In the genomic region with DNA sequence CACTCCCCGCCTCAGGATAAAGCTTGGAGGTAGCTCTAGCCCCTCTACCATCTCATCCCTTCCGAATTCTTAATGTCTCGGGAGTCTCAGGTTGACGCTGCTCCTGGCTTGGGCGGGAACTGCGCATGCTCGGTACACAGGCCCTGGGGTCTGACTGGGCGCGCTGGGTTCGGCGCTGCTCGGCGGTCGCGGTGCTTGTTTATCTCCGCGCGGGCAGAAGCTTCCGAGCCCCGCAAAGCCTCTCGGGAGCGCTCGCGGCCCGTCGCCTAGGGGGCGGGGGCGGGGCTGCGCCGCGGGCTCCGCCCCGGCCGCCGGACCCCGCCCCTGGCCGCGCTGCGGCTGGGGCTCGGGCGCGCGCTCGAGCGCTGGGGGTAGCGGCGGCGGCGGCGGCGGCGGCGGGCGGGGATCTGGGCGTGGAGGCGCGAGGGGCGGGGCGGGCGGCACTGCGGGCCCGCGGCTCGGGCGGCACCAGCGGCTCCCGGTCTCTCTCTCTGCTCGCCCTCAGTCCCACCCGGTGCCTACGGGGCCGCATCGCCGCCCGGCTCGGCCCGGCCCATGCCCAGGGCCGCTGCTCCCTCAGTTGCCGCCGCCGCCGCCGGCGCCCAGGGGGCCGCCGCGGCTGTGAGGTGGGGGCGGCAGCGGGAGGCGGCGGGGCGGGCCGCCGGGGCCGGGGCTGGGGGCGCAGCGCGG, we compare ENCODE assay signal across 8 cellular contexts. TPM values are rescaled to one million over a fixed set of nuclear protein-coding genes. Genes with fewer than 3 reads are reported as not detected.
DNase-seq lines count a peak whose midpoint lies in the region; ATAC-seq and TF ChIP-seq lines count a peak whose summit lies in the region.

A gene (plus strand): TSS at position 443 of the 690 bp plus-strand sequence. CDS start 302 bp downstream, outside the sequence.

- under 1% methylated on average over 97 of the region's 97 CpGs for WGBS in right cardiac atrium

- H3K36me3 ChIP-seq in uterus: no peaks in the 10 kb centered on the region

- peak within 1 kb of the TSS; percentile 99 for H3K4me3 ChIP-seq in right cardiac atrium (ENCODE audit: low read length)
- H3K4me3 ChIP-seq in uterus: peak within 1 kb of the TSS; percentile 99 to 100

- peaks cover 2% of the 10 kb centered on the region for H3K4me1 ChIP-seq in right cardiac atrium (ENCODE audit: control insufficient read depth, insufficient read depth, low read length)
- no peaks in the 10 kb centered on the region for H3K4me1 ChIP-seq in uterus

- ATAC-seq in HG02938 (IDR thresholded peaks at IDR 0.05; ENCODE audit: unreplicated experiment): peak; percentile 33
- ATAC-seq in right cardiac atrium: peak; percentile 86 to 87

- DNase-seq in NCI-H187 (lab: John Stamatoyannopoulos, UW) (peak; percentile 92 to 95), anterior cingulate cortex (lab: John Stamatoyannopoulos, UW) (peak; percentile 43 to 96 (median 86)), right cardiac atrium (peak; percentile 93 to 97 (median 96)), putamen (ENCODE audit: low spot score) (peak; percentile 91), uterus (peak; percentile 90)

- H3K27ac ChIP-seq in right cardiac atrium (ENCODE audit: low read length) (peak within 1 kb of the TSS; percentile 100), uterus (peak within 1 kb of the TSS; percentile 100)

- no peak for TF ChIP-seq CTCF in uterus (IDR thresholded peaks at IDR 0.05)

- intact Hi-C loops in T-helper 2 cell treated with Interferon-gamma antibody and Interleukin-4, amounts not matched to agents 100 ng/mL and 5 ng/mL, for 36 hours (cut with micrococcal nuclease): loop anchor here (1.0 to 5.0 kb wide), 10 partner anchors 25 to 1757 kb away; a partner anchor contains a TSS
- intact Hi-C loops in right cardiac atrium (cut with DNase I) (no loop called here), uterus (cut with DNase I; ENCODE audit: low total_unique reads) (no loop called here)

- H3K27me3 ChIP-seq in right cardiac atrium (ENCODE audit: control insufficient read depth, insufficient read depth) (no peaks in the 10 kb centered on the region), uterus (no peaks in the 10 kb centered on the region)

- H3K9me3 ChIP-seq in right cardiac atrium (ENCODE audit: control insufficient read depth, low read length): no peaks in the 10 kb centered on the region
- no peaks in the 10 kb centered on the region for H3K9me3 ChIP-seq in uterus

- TF ChIP-seq POLR2A in GM15510 (IDR thresholded peaks at IDR 0.05; ENCODE audit: borderline replicate concordance, extremely low read depth, insufficient read length) (peak; percentile 62), uterus (IDR thresholded peaks at IDR 0.05) (peak; percentile 77 to 87)

RNA-seq across cellular contexts. Expression of the gene that starts here (rescaled TPM):
- total RNA-seq in T-helper 2 cell treated with Interferon-gamma antibody and Interleukin-4, amounts not matched to agents 100 ng/mL and 5 ng/mL, for 36 hours: 28.0 and 30.7 TPM in 2 replicates
- total RNA-seq in right cardiac atrium: 10 to 100 TPM; 16.0 to 19.6 (median 17.1) TPM
- 6.4 TPM for polyA plus RNA-seq in right cardiac atrium
- total RNA-seq in uterus: 10 to 100 TPM in 3 of 4 donors, 1 to 10 TPM in 1; 7.9 to 76.9 (median 24.2) TPM

Comparison
In these comparisons a context has a peak if more than half of its experiments do, and no peak if none do; other contexts are left out.
1. Peak in every context shown above with its lines: DNase-seq, ATAC-seq, H3K4me3 ChIP-seq and H3K27ac ChIP-seq.